In the genomic region with DNA sequence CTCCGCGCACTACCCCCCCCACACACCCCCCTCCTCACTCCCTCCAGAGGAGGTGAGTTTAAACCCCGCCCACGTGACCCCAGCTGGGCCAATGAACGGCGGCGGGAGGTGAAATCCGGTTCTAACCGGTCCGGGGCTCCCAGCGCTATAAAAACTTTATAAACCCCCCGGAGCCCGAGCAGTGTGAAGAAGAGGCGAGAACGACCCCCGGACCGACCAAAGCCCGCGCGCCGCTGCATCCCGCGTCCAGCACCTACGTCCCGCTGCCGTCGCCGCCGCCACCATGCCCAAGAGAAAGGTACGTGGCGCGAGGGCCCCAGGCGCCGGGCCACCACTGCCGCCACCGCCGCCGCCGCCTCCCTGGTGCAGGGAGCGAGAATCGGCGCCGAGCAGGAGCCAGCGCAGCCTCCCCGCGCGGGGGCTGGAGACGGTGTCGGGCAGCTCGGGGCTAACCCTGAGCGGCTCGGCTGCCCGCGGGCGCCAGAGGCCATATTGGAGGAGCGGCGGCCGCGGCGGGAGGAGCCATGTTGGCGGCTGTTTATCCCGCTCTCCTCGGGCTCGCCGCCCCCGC, we compare ENCODE assay signal across 1 cellular context.
A peak's percentile ranks its signal among the peaks of the same experiment; 100 is the strongest.
TF ChIP-seq lines count a peak whose summit lies in the region.

A gene (plus strand): TSS at position 111 of the 571 bp plus-strand sequence. CDS start 173 bp downstream, at position 284.

TF ChIP-seq in K562, 482 proteins besides CTCF, POLR2A, EP300 and RAD21 (continued from another document):
- TF ChIP-seq, protein P1, sequence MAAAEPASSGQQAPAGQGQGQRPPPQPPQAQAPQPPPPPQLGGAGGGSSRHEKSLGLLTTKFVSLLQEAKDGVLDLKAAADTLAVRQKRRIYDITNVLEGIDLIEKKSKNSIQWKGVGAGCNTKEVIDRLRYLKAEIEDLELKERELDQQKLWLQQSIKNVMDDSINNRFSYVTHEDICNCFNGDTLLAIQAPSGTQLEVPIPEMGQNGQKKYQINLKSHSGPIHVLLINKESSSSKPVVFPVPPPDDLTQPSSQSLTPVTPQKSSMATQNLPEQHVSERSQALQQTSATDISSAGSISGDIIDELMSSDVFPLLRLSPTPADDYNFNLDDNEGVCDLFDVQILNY (CRISPR knock-in tag; IDR thresholded peaks at IDR 0.05) = peak; percentile 17; the same call in 1 of the 2 replicates
- peak in 1 of 2 experiments; percentile 71; a peak in 2 of 4 replicates for TF ChIP-seq TEAD1 (CRISPR knock-in tag; IDR thresholded peaks at IDR 0.05)
- TF ChIP-seq FOXA1 (IDR thresholded peaks at IDR 0.05; ENCODE audit: borderline replicate concordance) = no peak
- TF ChIP-seq, protein P2, sequence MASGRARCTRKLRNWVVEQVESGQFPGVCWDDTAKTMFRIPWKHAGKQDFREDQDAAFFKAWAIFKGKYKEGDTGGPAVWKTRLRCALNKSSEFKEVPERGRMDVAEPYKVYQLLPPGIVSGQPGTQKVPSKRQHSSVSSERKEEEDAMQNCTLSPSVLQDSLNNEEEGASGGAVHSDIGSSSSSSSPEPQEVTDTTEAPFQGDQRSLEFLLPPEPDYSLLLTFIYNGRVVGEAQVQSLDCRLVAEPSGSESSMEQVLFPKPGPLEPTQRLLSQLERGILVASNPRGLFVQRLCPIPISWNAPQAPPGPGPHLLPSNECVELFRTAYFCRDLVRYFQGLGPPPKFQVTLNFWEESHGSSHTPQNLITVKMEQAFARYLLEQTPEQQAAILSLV (tag; IDR thresholded peaks at IDR 0.05) = no peak
- TF ChIP-seq, protein P3, sequence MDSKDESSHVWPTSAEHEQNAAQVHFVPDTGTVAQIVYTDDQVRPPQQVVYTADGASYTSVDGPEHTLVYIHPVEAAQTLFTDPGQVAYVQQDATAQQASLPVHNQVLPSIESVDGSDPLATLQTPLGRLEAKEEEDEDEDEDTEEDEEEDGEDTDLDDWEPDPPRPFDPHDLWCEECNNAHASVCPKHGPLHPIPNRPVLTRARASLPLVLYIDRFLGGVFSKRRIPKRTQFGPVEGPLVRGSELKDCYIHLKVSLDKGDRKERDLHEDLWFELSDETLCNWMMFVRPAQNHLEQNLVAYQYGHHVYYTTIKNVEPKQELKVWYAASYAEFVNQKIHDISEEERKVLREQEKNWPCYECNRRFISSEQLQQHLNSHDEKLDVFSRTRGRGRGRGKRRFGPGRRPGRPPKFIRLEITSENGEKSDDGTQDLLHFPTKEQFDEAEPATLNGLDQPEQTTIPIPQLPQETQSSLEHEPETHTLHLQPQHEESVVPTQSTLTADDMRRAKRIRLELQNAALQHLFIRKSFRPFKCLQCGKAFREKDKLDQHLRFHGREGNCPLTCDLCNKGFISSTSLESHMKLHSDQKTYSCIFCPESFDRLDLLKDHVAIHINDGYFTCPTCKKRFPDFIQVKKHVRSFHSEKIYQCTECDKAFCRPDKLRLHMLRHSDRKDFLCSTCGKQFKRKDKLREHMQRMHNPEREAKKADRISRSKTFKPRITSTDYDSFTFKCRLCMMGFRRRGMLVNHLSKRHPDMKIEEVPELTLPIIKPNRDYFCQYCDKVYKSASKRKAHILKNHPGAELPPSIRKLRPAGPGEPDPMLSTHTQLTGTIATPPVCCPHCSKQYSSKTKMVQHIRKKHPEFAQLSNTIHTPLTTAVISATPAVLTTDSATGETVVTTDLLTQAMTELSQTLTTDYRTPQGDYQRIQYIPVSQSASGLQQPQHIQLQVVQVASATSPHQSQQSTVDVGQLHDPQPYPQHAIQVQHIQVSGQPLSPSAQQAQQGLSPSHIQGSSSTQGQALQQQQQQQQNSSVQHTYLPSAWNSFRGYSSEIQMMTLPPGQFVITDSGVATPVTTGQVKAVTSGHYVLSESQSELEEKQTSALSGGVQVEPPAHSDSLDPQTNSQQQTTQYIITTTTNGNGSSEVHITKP (IDR thresholded peaks at IDR 0.05; ENCODE audit: partially characterized antibody) = no peak
TF ChIP-seq in K562: peak in this region for 146.
